ENCODE assay signal across 1 cellular context in the genomic region with DNA sequence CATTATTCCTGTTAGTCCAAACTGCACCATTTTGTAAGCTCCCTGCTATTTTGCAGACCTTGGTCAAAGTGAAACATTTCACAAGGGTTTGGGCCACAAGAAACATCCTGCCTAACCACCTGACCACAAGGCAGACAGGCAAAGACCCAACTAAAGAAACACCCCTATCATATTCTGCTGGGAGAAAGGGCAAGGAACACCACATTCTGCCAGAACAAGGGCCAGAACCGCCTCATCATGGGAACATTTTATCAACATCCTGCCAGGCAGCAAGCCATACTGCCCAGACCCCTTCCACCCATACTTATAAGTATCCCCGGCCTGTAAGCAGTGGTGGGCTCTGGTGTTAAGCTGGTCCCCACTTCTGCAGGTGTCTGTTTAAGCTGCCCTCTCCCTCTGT.
TF ChIP-seq lines count a peak whose summit lies in the region.

No MANE protein-coding gene starts in this region.

TF ChIP-seq in GM12891, 5 proteins besides CTCF, POLR2A, EP300 and RAD21 (continued from another document):
- TF ChIP-seq POU2F2 (IDR thresholded peaks at IDR 0.05; ENCODE audit: low read depth, low read length) (no peak), PAX5 (IDR thresholded peaks at IDR 0.05; ENCODE audit: insufficient read depth, low read length, severe bottlenecking) (no peak)
